18 cellular contexts compared by ENCODE assay signal in genomic region chr11:45593992-45594391, GRCh38.
DNase-seq lines count a peak whose midpoint lies in the region; ATAC-seq and TF ChIP-seq lines count a peak whose summit lies in the region.
"Had no signal": no experiment of that assay in that cellular context is flagged by ENCODE, and none has a peak within 500 bp of the region (broad histone marks: within the 10 kb centered on the region; RNA-seq: fewer than 3 reads in every experiment).

No MANE protein-coding gene starts in this region.

- H4K20me1 ChIP-seq in osteoblast (ENCODE audit: insufficient read depth, low read length) = no peaks in the 10 kb centered on the region

- no peaks in the 10 kb centered on the region for H3K79me2 ChIP-seq in osteoblast (ENCODE audit: insufficient read depth, low read length)

- no peak overlapping the region for H3K4me3 ChIP-seq in SJCRH30
- no peak overlapping the region for H3K4me3 ChIP-seq in spleen
- no peak overlapping the region for H3K4me3 ChIP-seq in osteoblast (ENCODE audit: insufficient read depth, low read length)
- H3K4me3 ChIP-seq: SK-N-MC, upper lobe of right lung had no signal

- no peak overlapping the region for H2AFZ ChIP-seq in osteoblast (ENCODE audit: low read length)

- H3K27ac ChIP-seq in SJCRH30 (no peak overlapping the region), spleen (no peak overlapping the region), osteoblast (ENCODE audit: low read depth, low read length) (no peak overlapping the region)
- H3K27ac ChIP-seq: neutrophil, SK-N-MC, upper lobe of right lung had no signal

- in situ Hi-C loops in KBM-7 (cut with MboI; ENCODE audit: low pct_unique_long_range_greater_than_20kb, low sequenced_read_pairs) = no loop called here

- H3K36me3 ChIP-seq in SJCRH30 (no peaks in the 10 kb centered on the region), spleen (no peaks in the 10 kb centered on the region), osteoblast (ENCODE audit: insufficient read depth, low read length) (no peaks in the 10 kb centered on the region)
- H3K36me3 ChIP-seq: neutrophil, upper lobe of right lung had no signal

- DNase-seq in NCI-H2196 (lab: John Stamatoyannopoulos, UW; ENCODE audit: unreplicated experiment) = peak; percentile 9
- no peak for DNase-seq in NCI-H2196 treated with DMSO at 0.1 percent for 48 hours (lab: John Stamatoyannopoulos, UW; ENCODE audit: unreplicated experiment)
- DNase-seq in KBM-7 = peak; percentile 12
- DNase-seq in SJCRH30 = peak; percentile 19 to 37
- peak; percentile 35 for DNase-seq in iPS-NIHi7 (ENCODE audit: extremely low spot score)
- DNase-seq in spleen = no peak
- DNase-seq in osteoblast (ENCODE audit: insufficient read length, low spot score, missing footprints) = no peak
- DNase-seq: activated CD4-positive, alpha-beta T cell treated with anti-CD3 and anti-CD28 coated beads for 4 hours; activated CD8-positive, alpha-beta memory T cell treated with anti-CD3 and anti-CD28 coated beads, Interleukin-2, amount 50 U/mL, for 4 hours; activated naive CD4-positive, alpha-beta T cell treated with anti-CD3 and anti-CD28 coated beads for 36 hours; foreskin fibroblast; midbrain; NCI-H446 treated with DMSO at 0.1 percent for 48 hours; stimulated activated naive CD8-positive, alpha-beta T cell treated with anti-CD3 and anti-CD28 coated beads, Interleukin-15, amount 100 ng/mL, for 72 hours; upper lobe of right lung had no signal

- no peak overlapping the region for H3K4me2 ChIP-seq in osteoblast (ENCODE audit: insufficient read depth, low read length)

- no peak for TF ChIP-seq CTCF in spleen (IDR thresholded peaks at IDR 0.05 in 8 of 11, conservative IDR thresholded peaks at IDR 0.05 in 3 of 11)
- no peak for TF ChIP-seq CTCF in osteoblast (IDR thresholded peaks at IDR 0.05; ENCODE audit: extremely low read depth, low read depth, low read length)

- ATAC-seq in HG03139 (IDR thresholded peaks at IDR 0.05; ENCODE audit: unreplicated experiment) = no peak
- ATAC-seq: stimulated activated naive CD8-positive, alpha-beta T cell treated with anti-CD3 and anti-CD28 coated beads, Interleukin-15, amount 100 ng/mL, for 72 hours; upper lobe of right lung had no signal

- intact Hi-C loops in spleen (cut with DNase I; ENCODE audit: low total_unique reads) = no loop called here

- H3K27me3 ChIP-seq in SJCRH30 (peaks cover 9% of the 10 kb centered on the region; the same call in 1 of the 2 replicates), spleen (replicated peaks in 1 of 7) (peaks cover 0 to 37% (median 0%) of the 10 kb centered on the region in 7 donors), osteoblast (ENCODE audit: insufficient read depth, low read length) (peaks cover 37% of the 10 kb centered on the region)

- H3K4me1 ChIP-seq in SJCRH30 (no peaks in the 10 kb centered on the region), spleen (no peaks in the 10 kb centered on the region), osteoblast (ENCODE audit: insufficient read depth, low read length) (peaks cover 11% of the 10 kb centered on the region)
- H3K4me1 ChIP-seq: upper lobe of right lung had no signal

- 73 to 82% (median 80%) methylated on average over 4 of the region's 4 CpGs for WGBS in spleen, 5 donors

- H3K9me3 ChIP-seq in SJCRH30 (replicated peaks) (no peaks in the 10 kb centered on the region), spleen (no peaks in the 10 kb centered on the region), osteoblast (ENCODE audit: low read depth, low read length) (no peaks in the 10 kb centered on the region)
- H3K9me3 ChIP-seq: neutrophil, upper lobe of right lung had no signal

- no peak for TF ChIP-seq POLR2A in spleen (IDR thresholded peaks at IDR 0.05)

Comparison
In these comparisons a context has a peak if more than half of its experiments do, and no peak if none do; other contexts are left out.
1. DNase-seq: peak in NCI-H2196 (single experiment), KBM-7 (single experiment), SJCRH30 (2 of 2) and iPS-NIHi7 (single experiment); none in NCI-H2196 treated with DMSO at 0.1 percent for 48 hours (single experiment), spleen (single experiment) and osteoblast (single experiment).